Comparison of ENCODE assay signal across 8 cellular contexts in the genomic region with DNA sequence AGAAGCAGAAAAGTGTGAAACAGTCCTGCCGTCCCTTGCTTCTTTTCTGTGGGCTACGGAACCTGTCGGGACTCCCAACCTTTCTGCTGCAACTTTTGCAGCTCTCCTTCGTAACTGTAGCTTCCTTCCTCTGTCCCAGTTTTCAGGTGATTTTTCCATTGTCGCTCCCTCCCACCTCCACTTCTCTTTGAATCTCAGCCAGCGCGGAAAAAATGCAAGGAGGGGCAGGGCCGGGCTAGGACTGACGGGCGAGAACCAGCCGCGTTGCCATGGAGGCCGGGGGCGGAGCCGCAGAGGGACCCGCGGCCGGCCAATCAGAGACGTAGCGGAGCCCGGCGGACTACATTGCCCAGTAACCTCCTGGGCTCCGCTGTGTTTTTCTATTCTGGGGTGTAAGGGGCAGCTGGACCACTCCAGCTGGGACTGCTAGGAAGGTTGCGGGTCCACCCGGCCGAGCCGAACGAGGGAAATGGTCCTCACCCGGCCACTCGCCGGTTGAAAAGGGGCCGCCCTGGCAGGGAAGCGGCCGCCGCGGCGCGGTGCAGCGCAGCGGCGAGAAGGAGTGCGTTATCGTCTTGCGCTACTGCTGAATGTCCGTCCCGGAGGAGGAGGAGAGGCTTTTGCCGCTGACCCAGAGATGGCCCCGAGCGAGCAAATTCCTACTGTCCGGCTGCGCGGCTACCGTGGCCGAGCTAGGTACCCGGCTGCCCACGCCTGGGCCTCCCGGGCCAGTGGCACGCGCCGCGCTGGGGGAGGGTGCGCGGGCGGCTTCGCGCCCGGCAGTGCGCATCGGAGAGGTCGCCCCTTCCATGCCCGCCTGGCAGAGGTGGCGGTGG. TPM values are rescaled to one million over a fixed set of nuclear protein-coding genes. Genes with fewer than 3 reads are reported as not detected.
DNase-seq lines count a peak whose midpoint lies in the region; ATAC-seq and TF ChIP-seq lines count a peak whose summit lies in the region.

A gene with protein sequence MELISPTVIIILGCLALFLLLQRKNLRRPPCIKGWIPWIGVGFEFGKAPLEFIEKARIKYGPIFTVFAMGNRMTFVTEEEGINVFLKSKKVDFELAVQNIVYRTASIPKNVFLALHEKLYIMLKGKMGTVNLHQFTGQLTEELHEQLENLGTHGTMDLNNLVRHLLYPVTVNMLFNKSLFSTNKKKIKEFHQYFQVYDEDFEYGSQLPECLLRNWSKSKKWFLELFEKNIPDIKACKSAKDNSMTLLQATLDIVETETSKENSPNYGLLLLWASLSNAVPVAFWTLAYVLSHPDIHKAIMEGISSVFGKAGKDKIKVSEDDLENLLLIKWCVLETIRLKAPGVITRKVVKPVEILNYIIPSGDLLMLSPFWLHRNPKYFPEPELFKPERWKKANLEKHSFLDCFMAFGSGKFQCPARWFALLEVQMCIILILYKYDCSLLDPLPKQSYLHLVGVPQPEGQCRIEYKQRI (minus strand): TSS at position 216 of the 836 bp plus-strand sequence. CDS start 236 bp downstream, outside the sequence.
Gene SLC25A27 (plus strand): TSS at position 373 of the 836 bp plus-strand sequence. CDS start 218 bp downstream, at position 591.

- H3K27me3 ChIP-seq in ascending aorta (no peaks in the 10 kb centered on the region), right atrium auricular region (no peaks in the 10 kb centered on the region), upper lobe of right lung (no peaks in the 10 kb centered on the region)

- H3K27me3 Mint-ChIP-seq in progenitor cell of endocrine pancreas = peaks cover 16% of the 10 kb centered on the region

- H3K36me3 ChIP-seq in ascending aorta (peaks cover 0 to 3% of the 10 kb centered on the region in 2 donors), right atrium auricular region (peaks cover 7% of the 10 kb centered on the region), upper lobe of right lung (peaks cover 2% of the 10 kb centered on the region)

- peak within 1 kb of the TSS; percentile 85 for H3K4me3 Mint-ChIP-seq in progenitor cell of endocrine pancreas (ENCODE audit: low read depth)

- no peaks in the 10 kb centered on the region for H3K9me3 Mint-ChIP-seq in progenitor cell of endocrine pancreas (ENCODE audit: low read depth)

- H3K4me3 ChIP-seq in GM12864 (ENCODE audit: low read depth, low read length) (peak within 1 kb of the TSS; percentile 62), ascending aorta (peak within 1 kb of the TSS; percentile 85 to 90), right atrium auricular region (peak within 1 kb of the TSS; percentile 91 to 95), upper lobe of right lung (peak within 1 kb of the TSS; percentile 92)

- peaks cover 15% of the 10 kb centered on the region for H3K4me1 Mint-ChIP-seq in progenitor cell of endocrine pancreas (ENCODE audit: low read depth)

- H3K27ac ChIP-seq in ascending aorta (peak within 1 kb of the TSS; percentile 86 to 87), right atrium auricular region (peak within 1 kb of the TSS; percentile 93 to 98), upper lobe of right lung (peak within 1 kb of the TSS; percentile 75)

- peak within 1 kb of the TSS; percentile 93 for H3K27ac Mint-ChIP-seq in progenitor cell of endocrine pancreas

- ATAC-seq in HG02840 (IDR thresholded peaks at IDR 0.05; ENCODE audit: low FRiP score, unreplicated experiment) = peak; percentile 100
- ATAC-seq in upper lobe of right lung = peak; percentile 100

- DNase-seq in GM12864 (ENCODE audit: low read depth) (peak; percentile 26), NCI-H146 (lab: John Stamatoyannopoulos, UW) (peak; percentile 76), T-helper 2 cell (peak; percentile 15 to 81 (median 58)), ascending aorta (ENCODE audit: low spot score in 2 of 2) (peak; percentile 70 to 95), right atrium auricular region (ENCODE audit: low spot score) (peak; percentile 89), progenitor cell of endocrine pancreas (ENCODE audit: low spot score, unreplicated experiment) (peak; percentile 87), upper lobe of right lung (peak; percentile 97)

- TF ChIP-seq CTCF in GM12864 (IDR thresholded peaks at IDR 0.05; ENCODE audit: low read depth, low read length, missing control alignments) = no peak
- TF ChIP-seq CTCF in ascending aorta (IDR thresholded peaks at IDR 0.05) = no peak
- TF ChIP-seq CTCF in right atrium auricular region (IDR thresholded peaks at IDR 0.05) = peak in 1 of 2 donors; percentile 17
- TF ChIP-seq CTCF in progenitor cell of endocrine pancreas (IDR thresholded peaks at IDR 0.05; ENCODE audit: unreplicated experiment) = no peak
- TF ChIP-seq CTCF in upper lobe of right lung (IDR thresholded peaks at IDR 0.05) = no peak

- H3K4me1 ChIP-seq in ascending aorta (peaks cover 0 to 4% of the 10 kb centered on the region in 2 donors), right atrium auricular region (peaks cover 0 to 15% of the 10 kb centered on the region in 2 donors), upper lobe of right lung (peaks cover 12% of the 10 kb centered on the region)

- H3K9me3 ChIP-seq in ascending aorta (no peaks in the 10 kb centered on the region), right atrium auricular region (no peaks in the 10 kb centered on the region), upper lobe of right lung (no peaks in the 10 kb centered on the region)

- intact Hi-C loops in ascending aorta (cut with DNase I) (loop anchor here (2.0 kb wide), 1 partner anchor 522 kb away; no protein-coding TSS in a partner anchor), upper lobe of right lung (cut with DNase I) (no loop called here)

- peaks cover 6% of the 10 kb centered on the region for H3K36me3 Mint-ChIP-seq in progenitor cell of endocrine pancreas (ENCODE audit: insufficient read depth)

RNA-seq across cellular contexts. Expression of the first gene that starts in this region (rescaled TPM):
- total RNA-seq in ascending aorta = 1.4 TPM
- total RNA-seq in right atrium auricular region = 1 to 10 TPM; 6.3 to 7.0 TPM
- 6.7 and 10.3 TPM in 2 replicates for total RNA-seq in progenitor cell of endocrine pancreas
- total RNA-seq in upper lobe of right lung = 7.8 TPM

RNA-seq across cellular contexts. Expression of gene SLC25A27, which starts in this region (rescaled TPM):
- total RNA-seq in ascending aorta = 11.7 TPM
- total RNA-seq in right atrium auricular region = 1 to 10 TPM; 6.2 to 7.5 TPM
- 31.9 TPM in 2 replicates for total RNA-seq in progenitor cell of endocrine pancreas
- total RNA-seq in upper lobe of right lung = 17.8 TPM

Comparison
In these comparisons a context has a peak if more than half of its experiments do, and no peak if none do; other contexts are left out.
1. Peak in every context shown above with its lines: DNase-seq, ATAC-seq, H3K4me3 ChIP-seq and H3K27ac ChIP-seq.
2. DNase-seq: peak in every context shown above with its lines; median percentile 97 in upper lobe of right lung; 89 in right atrium auricular region; 87 in progenitor cell of endocrine pancreas; 82 in ascending aorta; 76 in NCI-H146; 58 in T-helper 2 cell; 26 in GM12864.